8 cellular contexts compared by ENCODE assay signal in genomic region chr7:114084381-114085312, GRCh38.
DNase-seq lines count a peak whose midpoint lies in the region; ATAC-seq and TF ChIP-seq lines count a peak whose summit lies in the region.

No MANE protein-coding gene starts in this region.

- peak overlapping the region; percentile 41 for H2BK12ac ChIP-seq in neuronal stem cell (ENCODE audit: low read length)

- peak overlapping the region; percentile 89 for H2BK15ac ChIP-seq in neuronal stem cell (ENCODE audit: low read length)

- H3K36me3 ChIP-seq in HUES48 (ENCODE audit: control insufficient read depth, insufficient read depth, low read length) (no peaks in the 10 kb centered on the region), neuronal stem cell (replicated peaks in 1 of 2; ENCODE audit: control insufficient read depth in 2 of 2, insufficient read depth in 2 of 2, low read length in 2 of 2) (no peaks in the 10 kb centered on the region)

- no peak for TF ChIP-seq CTCF in WTC11 (IDR thresholded peaks at IDR 0.05)
- no peak for TF ChIP-seq CTCF in foreskin keratinocyte (conservative IDR thresholded peaks at IDR 0.05)

- H3K4me2 ChIP-seq in neuronal stem cell (ENCODE audit: insufficient read depth, low read length, poor library complexity, severe bottlenecking), result peak overlapping the region; percentile 93

- peak overlapping the region; percentile 87 for H2BK120ac ChIP-seq in neuronal stem cell (ENCODE audit: low read depth, low read length)

- no peak overlapping the region for H3K4ac ChIP-seq in neuronal stem cell (ENCODE audit: low read length)

- peak overlapping the region; percentile 97 for H3K18ac ChIP-seq in neuronal stem cell (ENCODE audit: low read length)

- ATAC-seq in WTC11 (peak; percentile 6), foreskin keratinocyte (peak; percentile 2), GM21367 (IDR thresholded peaks at IDR 0.05; ENCODE audit: unreplicated experiment) (no peak)

- POLR2A ChIA-PET in WTC11 (lab: Charles Lee), result no interaction called here

- H3K4me1 Mint-ChIP-seq in WTC11, result peaks cover 31% of the 10 kb centered on the region

- peak overlapping the region; percentile 95; the same call in 1 of the 2 replicates for H3K27ac Mint-ChIP-seq in WTC11

- no peaks in the 10 kb centered on the region for H3K79me1 ChIP-seq in neuronal stem cell (ENCODE audit: low read depth, low read length)

- peak overlapping the region; percentile 56 for H3K14ac ChIP-seq in neuronal stem cell (ENCODE audit: low read length)

- H3K23ac ChIP-seq in neuronal stem cell (ENCODE audit: low read depth, low read length, poor library complexity), result peak overlapping the region; percentile 31

- peak overlapping the region; percentile 96 for H3K4me3 Mint-ChIP-seq in WTC11

- H2AK5ac ChIP-seq in neuronal stem cell (ENCODE audit: low read depth, low read length), result no peak overlapping the region

- peak; percentile 43 for DNase-seq in SKM-1 treated with dmso at 0.1 percent for 144 hours (lab: John Stamatoyannopoulos, UW; ENCODE audit: unreplicated experiment)
- no peak for DNase-seq in SKM-1 (lab: John Stamatoyannopoulos, UW; ENCODE audit: unreplicated experiment)
- peak; percentile 57 for DNase-seq in WTC11 (ENCODE audit: low spot score)
- DNase-seq in foreskin keratinocyte, result no peak
- DNase-seq in neuronal stem cell (ENCODE audit: low spot score), result peak; percentile 49
- DNase-seq in amniotic stem cell (lab: John Stamatoyannopoulos, UW), result no peak

- H3K36me3 Mint-ChIP-seq in WTC11, result no peaks in the 10 kb centered on the region

- no peak overlapping the region for H4K8ac ChIP-seq in neuronal stem cell (ENCODE audit: low read depth, low read length)

- peak overlapping the region; percentile 43 for H4K91ac ChIP-seq in neuronal stem cell (ENCODE audit: low read depth, low read length, poor library complexity)

- H3K9ac ChIP-seq in HUES48 (ENCODE audit: low read depth, low read length) (peak overlapping the region; percentile 63), neuronal stem cell (ENCODE audit: low read depth, low read length, poor library complexity) (peak overlapping the region; percentile 60)

- H3K9me3 ChIP-seq in HUES48 (ENCODE audit: control insufficient read depth, insufficient read depth, low read length) (no peaks in the 10 kb centered on the region), neuronal stem cell (replicated peaks in 1 of 2; ENCODE audit: control insufficient read depth in 2 of 2, insufficient read depth in 1 of 2, low read depth in 1 of 2, low read length in 2 of 2) (peaks cover 2 to 5% of the 10 kb centered on the region in 2 donors)

- peaks cover 24% of the 10 kb centered on the region for H3K4me1 ChIP-seq in HUES48 (ENCODE audit: control insufficient read depth, insufficient read depth, low read length)
- H3K4me1 ChIP-seq in foreskin keratinocyte, result no peaks in the 10 kb centered on the region
- H3K4me1 ChIP-seq in neuronal stem cell (ENCODE audit: control insufficient read depth in 2 of 2, insufficient read depth in 1 of 2, low read depth in 1 of 2, low read length in 2 of 2), result peaks cover 3 to 17% of the 10 kb centered on the region in 2 donors

- H3K27ac ChIP-seq in HUES48 (ENCODE audit: low read depth, low read length), result peak overlapping the region; percentile 83
- no peak overlapping the region for H3K27ac ChIP-seq in foreskin keratinocyte
- peak overlapping the region; percentile 2 for H3K27ac ChIP-seq in neuronal stem cell (replicated peaks; ENCODE audit: low read length)

- H3K4me3 ChIP-seq in HUES48 (ENCODE audit: low read depth, low read length) (peak overlapping the region; percentile 84), neuronal stem cell (ENCODE audit: low read length in 2 of 2) (peak overlapping the region; percentile 89 to 92)

- H2AFZ ChIP-seq in neuronal stem cell (ENCODE audit: low read length), result peak overlapping the region; percentile 80

- H2BK5ac ChIP-seq in neuronal stem cell (ENCODE audit: low read length), result peak overlapping the region; percentile 68

- no CpG with 5 or more reads among the region's 67 CpGs for WGBS in neuronal stem cell (ENCODE audit: extremely low coverage in 2 of 2, insufficient read length in 2 of 2, insufficient replicate concordance in 1 of 2), 2 donors

- CTCF ChIA-PET in WTC11 (lab: Charles Lee), result no interaction called here

- H3K27me3 Mint-ChIP-seq in WTC11 (ENCODE audit: low read depth), result peaks cover 79% of the 10 kb centered on the region

- H3K27me3 ChIP-seq in HUES48 (ENCODE audit: control insufficient read depth, insufficient read depth, low read length) (peaks cover 78% of the 10 kb centered on the region), foreskin keratinocyte (peaks cover 43% of the 10 kb centered on the region), neuronal stem cell (ENCODE audit: control insufficient read depth in 3 of 3, insufficient read depth in 3 of 3, low read depth in 1 of 3, low read length in 3 of 3) (peaks cover 0 to 47% (median 13%) of the 10 kb centered on the region in 3 experiments)

- no peaks in the 10 kb centered on the region for H3K9me3 Mint-ChIP-seq in WTC11

TF ChIP-seq in WTC11, 78 proteins besides CTCF, POLR2A, EP300 and RAD21 (continues in another document):
- TF ChIP-seq NR1H2 (CRISPR knock-in tag; IDR thresholded peaks at IDR 0.05) (no peak), STAT6 (CRISPR knock-in tag; conservative IDR thresholded peaks at IDR 0.05; ENCODE audit: low read depth) (no peak), E2F5 (CRISPR knock-in tag; IDR thresholded peaks at IDR 0.05) (0 out of 2 replicates have a peak, but pooled peaks have one; percentile 27), AR (CRISPR knock-in tag; IDR thresholded peaks at IDR 0.05) (no peak), MAX (CRISPR knock-in tag; IDR thresholded peaks at IDR 0.05) (no peak)
- TF ChIP-seq, protein P1, sequence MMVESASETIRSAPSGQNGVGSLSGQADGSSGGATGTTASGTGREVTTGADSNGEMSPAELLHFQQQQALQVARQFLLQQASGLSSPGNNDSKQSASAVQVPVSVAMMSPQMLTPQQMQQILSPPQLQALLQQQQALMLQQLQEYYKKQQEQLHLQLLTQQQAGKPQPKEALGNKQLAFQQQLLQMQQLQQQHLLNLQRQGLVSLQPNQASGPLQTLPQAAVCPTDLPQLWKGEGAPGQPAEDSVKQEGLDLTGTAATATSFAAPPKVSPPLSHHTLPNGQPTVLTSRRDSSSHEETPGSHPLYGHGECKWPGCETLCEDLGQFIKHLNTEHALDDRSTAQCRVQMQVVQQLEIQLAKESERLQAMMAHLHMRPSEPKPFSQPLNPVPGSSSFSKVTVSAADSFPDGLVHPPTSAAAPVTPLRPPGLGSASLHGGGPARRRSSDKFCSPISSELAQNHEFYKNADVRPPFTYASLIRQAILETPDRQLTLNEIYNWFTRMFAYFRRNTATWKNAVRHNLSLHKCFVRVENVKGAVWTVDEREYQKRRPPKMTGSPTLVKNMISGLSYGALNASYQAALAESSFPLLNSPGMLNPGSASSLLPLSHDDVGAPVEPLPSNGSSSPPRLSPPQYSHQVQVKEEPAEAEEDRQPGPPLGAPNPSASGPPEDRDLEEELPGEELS (CRISPR knock-in tag; IDR thresholded peaks at IDR 0.05), result no peak

Comparison
In these comparisons a context has a peak if more than half of its experiments do, and no peak if none do; other contexts are left out.
1. DNase-seq: peak in SKM-1 treated with dmso at 0.1 percent for 144 hours (single experiment), WTC11 (single experiment) and neuronal stem cell (single experiment); none in SKM-1 (single experiment), foreskin keratinocyte (0 of 2) and amniotic stem cell (single experiment).